ENCODE assay signal across 1 cellular context in genomic region chr4:183504064-183504929, GRCh38.
TF ChIP-seq lines count a peak whose summit lies in the region.

No MANE protein-coding gene starts in this region.

TF ChIP-seq in GM23338, 12 proteins besides CTCF, POLR2A, EP300 and RAD21 (continued from another document):
- TF ChIP-seq POLR2AphosphoS5 (IDR thresholded peaks at IDR 0.05; ENCODE audit: low read depth) (peak; percentile 72), NANOG (IDR thresholded peaks at IDR 0.05; ENCODE audit: borderline replicate concordance) (no peak), ETS1 (IDR thresholded peaks at IDR 0.05) (no peak), CREB1 (CRISPR knock-in tag; IDR thresholded peaks at IDR 0.05; ENCODE audit: low read depth) (0 out of 2 replicates have a peak, but pooled peaks have one; percentile 22), EZH2phosphoT487 (IDR thresholded peaks at IDR 0.05; ENCODE audit: unreplicated experiment) (no peak), ZNF462 (CRISPR knock-in tag; IDR thresholded peaks at IDR 0.05) (no peak)
